13 cellular contexts compared by ENCODE assay signal in the genomic region with DNA sequence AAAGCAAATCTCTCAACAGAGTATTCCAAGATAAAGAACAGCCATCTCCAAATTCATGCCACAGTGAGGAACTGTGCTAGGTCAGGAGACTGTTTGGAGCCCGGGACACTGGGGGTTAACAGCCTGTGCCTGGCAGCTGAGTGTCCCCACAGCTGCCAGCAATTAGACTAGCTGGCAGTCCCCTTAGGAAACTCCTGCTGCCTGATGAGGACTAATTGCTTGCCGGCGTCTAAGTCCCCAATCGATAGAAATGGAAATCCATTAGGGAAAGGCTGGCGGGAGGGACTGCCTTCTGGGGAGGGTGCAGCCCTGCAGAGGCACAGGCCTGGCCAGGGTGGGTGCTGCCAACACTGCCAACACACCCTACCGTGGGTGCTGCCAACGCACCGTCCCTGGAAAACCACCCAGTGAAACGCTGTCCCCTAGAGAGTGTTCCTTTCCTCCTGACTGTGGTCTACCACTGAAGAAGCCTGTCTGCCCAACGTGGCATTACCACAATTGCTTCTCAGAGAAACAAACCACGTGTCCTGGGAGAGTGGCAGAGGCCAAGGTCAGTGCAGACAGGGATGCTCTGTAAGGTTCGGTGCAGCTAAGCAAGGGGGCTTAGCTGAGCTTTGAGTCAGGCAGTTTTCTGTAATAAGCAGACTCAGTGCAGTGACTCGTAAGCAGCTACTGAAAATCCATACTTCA.
A peak's percentile ranks its signal among the peaks of the same experiment; 100 is the strongest.
DNase-seq lines count a peak whose midpoint lies in the region; ATAC-seq, FAIRE-seq and TF ChIP-seq lines count a peak whose summit lies in the region.
"Had no signal": no experiment of that assay in that cellular context is flagged by ENCODE, and none has a peak within 500 bp of the region (broad histone marks: within the 10 kb centered on the region; RNA-seq: fewer than 3 reads in every experiment).

No MANE protein-coding gene starts in this region.

- H3K4me1 ChIP-seq in RWPE2 (ENCODE audit: insufficient read depth, poor library complexity, severe bottlenecking) (no peaks in the 10 kb centered on the region), hepatocyte (ENCODE audit: insufficient read depth) (no peaks in the 10 kb centered on the region)
- H3K4me1 ChIP-seq: transverse colon had no signal

- H3K27me3 ChIP-seq in RWPE2 (ENCODE audit: insufficient read depth, poor library complexity, severe bottlenecking) (no peaks in the 10 kb centered on the region), hepatocyte (no peaks in the 10 kb centered on the region)
- H3K27me3 ChIP-seq: transverse colon had no signal

- H3K9me3 ChIP-seq in RWPE2 (ENCODE audit: severe bottlenecking) (no peaks in the 10 kb centered on the region), hepatocyte (ENCODE audit: low read depth) (no peaks in the 10 kb centered on the region)
- H3K9me3 ChIP-seq: transverse colon had no signal

- no peak overlapping the region for H2AFZ ChIP-seq in hepatocyte

- H3K4me3 ChIP-seq in RWPE2 (ENCODE audit: severe bottlenecking) (no peak overlapping the region), hepatocyte (no peak overlapping the region)
- H3K4me3 ChIP-seq: transverse colon had no signal

- no peak overlapping the region for H3K4me2 ChIP-seq in hepatocyte

- ATAC-seq in RWPE2 (ENCODE audit: low read depth) = peak; percentile 25; the same call in 1 of the 3 replicates
- ATAC-seq: activated CD8-positive, alpha-beta memory T cell treated with anti-CD3 and anti-CD28 coated beads, Interleukin-2, amount 10 ng/mL, durations not matched to agents 7 days and 5 days had no signal

- H3K27ac ChIP-seq in RWPE2 (ENCODE audit: poor library complexity, severe bottlenecking) = no peak overlapping the region
- peak overlapping the region; percentile 29 for H3K27ac ChIP-seq in hepatocyte
- H3K27ac ChIP-seq: RWPE1, transverse colon had no signal

- H3K79me2 ChIP-seq in hepatocyte = no peaks in the 10 kb centered on the region

- TF ChIP-seq CTCF in RWPE2 (IDR thresholded peaks at IDR 0.05; ENCODE audit: poor library complexity, severe bottlenecking) = no peak
- no peak for TF ChIP-seq CTCF in hepatocyte (IDR thresholded peaks at IDR 0.05; ENCODE audit: poor library complexity)

- peak; percentile 83 for DNase-seq in NCI-H1436 treated with DMSO at 0.1 percent for 48 hours (lab: John Stamatoyannopoulos, UW)
- no peak for DNase-seq in RWPE2 (ENCODE audit: low spot score)
- peak; percentile 32 for DNase-seq in hepatocyte (ENCODE audit: low spot score)
- peak; percentile 2 for DNase-seq in stromal cell of bone marrow (ENCODE audit: low read depth)
- no peak for DNase-seq in urothelium cell line (ENCODE audit: low spot score)
- no peak for DNase-seq in HT-29 (ENCODE audit: low spot score)
- no peak for DNase-seq in GM12891 (ENCODE audit: insufficient read length, low spot score)
- no peak for DNase-seq in NOMO-1 (lab: John Stamatoyannopoulos, UW; ENCODE audit: unreplicated experiment in 2 of 2)
- DNase-seq: activated CD8-positive, alpha-beta memory T cell treated with anti-CD3 and anti-CD28 coated beads, Interleukin-2, amount 10 ng/mL, durations not matched to agents 7 days and 5 days; dermis blood vessel endothelial cell; immature natural killer cell; transverse colon had no signal

- H3K36me3 ChIP-seq in RWPE2 (ENCODE audit: low read depth) = no peaks in the 10 kb centered on the region
- no peaks in the 10 kb centered on the region for H3K36me3 ChIP-seq in hepatocyte (replicated peaks; ENCODE audit: insufficient read depth, low read depth)
- H3K36me3 ChIP-seq: transverse colon had no signal

- 38% methylated on average over 13 of the region's 13 CpGs for WGBS in hepatocyte (ENCODE audit: low lambda C conversion rate, missing lambda C conversion rate)

- H4K20me1 ChIP-seq in hepatocyte (ENCODE audit: insufficient read depth, poor library complexity, severe bottlenecking) = no peaks in the 10 kb centered on the region

- FAIRE-seq in urothelium cell line (lab: Jason Lieb, UNC) (no peak), GM12891 (lab: Jason Lieb, UNC) (no peak)

- no peak for TF ChIP-seq POLR2A in GM12891 (IDR thresholded peaks at IDR 0.05; ENCODE audit: low read depth, low read length)

- H3K9me2 ChIP-seq in hepatocyte (replicated peaks; ENCODE audit: insufficient read depth) = no peaks in the 10 kb centered on the region

TF ChIP-seq in GM12891, 5 proteins besides CTCF, POLR2A, EP300 and RAD21:
- TF ChIP-seq TAF1 (IDR thresholded peaks at IDR 0.05; ENCODE audit: low read depth, low read length) (no peak), POLR2AphosphoS5 (IDR thresholded peaks at IDR 0.05; ENCODE audit: low read depth, low read length) (no peak), POU2F2 (IDR thresholded peaks at IDR 0.05; ENCODE audit: low read depth, low read length) (no peak), PAX5 (IDR thresholded peaks at IDR 0.05; ENCODE audit: insufficient read depth, low read length, severe bottlenecking) (no peak), SPI1 (IDR thresholded peaks at IDR 0.05; ENCODE audit: low read depth, low read length) (no peak)

Comparison
In these comparisons a context has a peak if more than half of its experiments do, and no peak if none do; other contexts are left out.
1. DNase-seq: peak in NCI-H1436 treated with DMSO at 0.1 percent for 48 hours (single experiment), hepatocyte (single experiment) and stromal cell of bone marrow (single experiment); none in RWPE2 (single experiment), urothelium cell line (single experiment), HT-29 (single experiment), GM12891 (single experiment) and NOMO-1 (0 of 2).